Comparison of ENCODE assay signal across 8 cellular contexts in genomic region chr5:160312139-160312959, GRCh38. TPM values are rescaled to one million over a fixed set of nuclear protein-coding genes. Genes with fewer than 3 reads are reported as not detected.
DNase-seq lines count a peak whose midpoint lies in the region; ATAC-seq, FAIRE-seq and TF ChIP-seq lines count a peak whose summit lies in the region.

CCNJL (minus strand) TSS chr5:160312564; CDS start chr5:160311923, 641 bp downstream.

- TF ChIP-seq CTCF in CD14-positive monocyte (IDR thresholded peaks at IDR 0.05): no peak
- TF ChIP-seq CTCF in KMS-11 (conservative IDR thresholded peaks at IDR 0.05; ENCODE audit: low read depth, low read length): no peak
- TF ChIP-seq CTCF in SK-N-SH (IDR thresholded peaks at IDR 0.05): no peak
- no peak for TF ChIP-seq CTCF in tibial nerve (IDR thresholded peaks at IDR 0.05)

- H3K14ac ChIP-seq in mesenchymal stem cell (ENCODE audit: low read length in 2 of 2): peak within 1 kb of the TSS in 1 of 2 experiments; percentile 90

- peaks cover 0 to 11% (median 5%) of the 10 kb centered on the region in 7 donors for H3K9me3 Mint-ChIP-seq in CD14-positive monocyte

- FAIRE-seq in GM19239 (lab: Jason Lieb, UNC): no peak

- no peaks in the 10 kb centered on the region for H3K9me2 ChIP-seq in SK-N-SH

- ATAC-seq in GM21576 (IDR thresholded peaks at IDR 0.05; ENCODE audit: unreplicated experiment): no peak

- H3K9me3 ChIP-seq in SK-N-SH (no peaks in the 10 kb centered on the region), mesenchymal stem cell (ENCODE audit: control insufficient read depth, low read length) (no peaks in the 10 kb centered on the region), tibial nerve (no peaks in the 10 kb centered on the region)

- no peaks in the 10 kb centered on the region for H3K36me3 ChIP-seq in KMS-11 (ENCODE audit: insufficient read depth)
- peaks cover 0 to 17% of the 10 kb centered on the region in 2 experiments for H3K36me3 ChIP-seq in SK-N-SH (replicated peaks in 1 of 2; ENCODE audit: control insufficient read depth in 1 of 2, insufficient read depth in 2 of 2, low read length in 1 of 2)
- H3K36me3 ChIP-seq in mesenchymal stem cell (ENCODE audit: control insufficient read depth in 1 of 2, insufficient read depth in 2 of 2, low read depth in 1 of 2, low read length in 2 of 2): peaks cover 0 to 8% of the 10 kb centered on the region in 2 experiments
- no peaks in the 10 kb centered on the region for H3K36me3 ChIP-seq in tibial nerve

- peaks cover 26% of the 10 kb centered on the region for H3K4me1 Mint-ChIP-seq in CD14-positive monocyte

- peaks cover 4 to 13% of the 10 kb centered on the region in 2 donors for H3K36me3 Mint-ChIP-seq in CD14-positive monocyte

- H4K8ac ChIP-seq in mesenchymal stem cell (ENCODE audit: low read length): peak within 1 kb of the TSS; percentile 87

- no peak within 1 kb of the TSS for H2AK5ac ChIP-seq in mesenchymal stem cell (ENCODE audit: low read length, severe bottlenecking)

- POLR2A ChIA-PET in SK-N-SH (lab: Yijun Ruan, JAX): interaction anchor here (1.0 to 2.1 kb wide), 3 partner anchors 23 to 147 kb away, joined by 3 to 7 read pairs (median 4); no protein-coding TSS in a partner anchor

- intact Hi-C loops in CD14-positive monocyte (cut with micrococcal nuclease): no loop called here

- H2BK5ac ChIP-seq in mesenchymal stem cell (ENCODE audit: low read depth, low read length, poor library complexity, severe bottlenecking): no peak within 1 kb of the TSS

- WGBS in SK-N-SH (ENCODE audit: low lambda C conversion rate): under 1% methylated on average over 38 of the region's 84 CpGs
- WGBS in mesenchymal stem cell: under 1% methylated on average over 84 of the region's 84 CpGs
- 1% methylated on average over 44 to 69 of the region's 84 CpGs for WGBS in tibial nerve, 2 donors

- no peak within 1 kb of the TSS for H3K4me3 ChIP-seq in KMS-11 (IDR thresholded peaks at IDR 0.05; ENCODE audit: insufficient read depth, low read depth, low read length)
- H3K4me3 ChIP-seq in SK-N-SH (ENCODE audit: low read depth in 2 of 2, low read length in 1 of 2): peak within 1 kb of the TSS; percentile 91
- peak within 1 kb of the TSS; percentile 62 to 78 for H3K4me3 ChIP-seq in mesenchymal stem cell (ENCODE audit: insufficient read depth in 1 of 2, low read depth in 1 of 2, low read length in 2 of 2)
- peak within 1 kb of the TSS; percentile 49 to 71 (median 60) for H3K4me3 ChIP-seq in tibial nerve

- H3K79me2 ChIP-seq in KMS-11 (ENCODE audit: insufficient read depth, low read depth): no peaks in the 10 kb centered on the region
- peaks cover 43% of the 10 kb centered on the region; the same call in 1 of the 2 replicates for H3K79me2 ChIP-seq in SK-N-SH (ENCODE audit: insufficient read depth)

- CTCF ChIA-PET in SK-N-SH (lab: Yijun Ruan, JAX): interaction anchor here (0.6 to 1.6 kb wide), 9 partner anchors 25 to 231 kb away, joined by 3 to 8 read pairs (median 3); no protein-coding TSS in a partner anchor

- peaks cover 9% of the 10 kb centered on the region for H3K4me1 ChIP-seq in KMS-11 (ENCODE audit: low read depth, poor library complexity, severe bottlenecking)
- H3K4me1 ChIP-seq in SK-N-SH (ENCODE audit: control insufficient read depth in 1 of 2, insufficient read depth in 2 of 2, low read depth in 1 of 2, low read length in 1 of 2): peaks cover 6 to 15% of the 10 kb centered on the region in 2 experiments; a peak in 2 of 4 replicates
- H3K4me1 ChIP-seq in mesenchymal stem cell (ENCODE audit: control insufficient read depth, insufficient read depth, low read depth, low read length): peaks cover 7% of the 10 kb centered on the region
- peaks cover 0 to 18% (median 1%) of the 10 kb centered on the region in 4 donors for H3K4me1 ChIP-seq in tibial nerve

- H3K27ac ChIP-seq in KMS-11 (no peak within 1 kb of the TSS), SK-N-SH (ENCODE audit: low read depth in 2 of 2, low read length in 1 of 2) (peak within 1 kb of the TSS; percentile 37 to 95; a peak in 3 of 4 replicates), mesenchymal stem cell (ENCODE audit: low read length, poor library complexity, severe bottlenecking) (no peak within 1 kb of the TSS), tibial nerve (peak within 1 kb of the TSS in 2 of 4 donors; percentile 47 to 65)

- H3K4me3 Mint-ChIP-seq in CD14-positive monocyte: peak within 1 kb of the TSS; percentile 71 to 93

- no peak within 1 kb of the TSS; the same call in 1 of the 2 replicates for H3K4me2 ChIP-seq in KMS-11
- H3K4me2 ChIP-seq in SK-N-SH: peak within 1 kb of the TSS; percentile 85
- peak within 1 kb of the TSS; percentile 90 for H3K4me2 ChIP-seq in mesenchymal stem cell (ENCODE audit: low read length, poor library complexity, severe bottlenecking)

- H3K9ac ChIP-seq in KMS-11 (no peak within 1 kb of the TSS), SK-N-SH (peak within 1 kb of the TSS; percentile 75), mesenchymal stem cell (ENCODE audit: low read length) (no peak within 1 kb of the TSS)

- DNase-seq in CD14-positive monocyte (ENCODE audit: low spot score): no peak
- peak; percentile 41 for DNase-seq in GM19239 (ENCODE audit: insufficient read length, low spot score)
- peak; percentile 100 for DNase-seq in SK-N-SH
- peak; percentile 81 for DNase-seq in epidermal melanocyte (ENCODE audit: insufficient read length, low spot score)
- DNase-seq in mesenchymal stem cell: peak; percentile 61
- no peak for DNase-seq in tibial nerve (ENCODE audit: low spot score in 2 of 2)

- peak within 1 kb of the TSS in 1 of 2 experiments; percentile 83 for H2BK12ac ChIP-seq in mesenchymal stem cell (ENCODE audit: low read length in 2 of 2)

- no peak; a peak in 1 of 4 replicates for TF ChIP-seq EP300 in SK-N-SH (IDR thresholded peaks at IDR 0.05; ENCODE audit: borderline replicate concordance in 1 of 2, low read depth in 1 of 2, low read length in 1 of 2)
- no peak for TF ChIP-seq EP300 in tibial nerve (IDR thresholded peaks at IDR 0.05)

- peak within 1 kb of the TSS; percentile 69 for H2AFZ ChIP-seq in KMS-11 (ENCODE audit: low read depth)
- peak within 1 kb of the TSS; percentile 98 for H2AFZ ChIP-seq in SK-N-SH (ENCODE audit: low read depth)
- H2AFZ ChIP-seq in mesenchymal stem cell (ENCODE audit: low read depth, low read length): peak within 1 kb of the TSS; percentile 98

- no peak for TF ChIP-seq RAD21 in SK-N-SH (IDR thresholded peaks at IDR 0.05; ENCODE audit: low read length)

- peak within 1 kb of the TSS in 3 of 7 donors; percentile 19 to 88 (median 68) for H3K27ac Mint-ChIP-seq in CD14-positive monocyte

- H3K27me3 ChIP-seq in KMS-11 (ENCODE audit: insufficient read depth, low read depth): 0 out of 2 replicates have a peak, but pooled peaks cover 2% of the 10 kb centered on the region
- no peaks in the 10 kb centered on the region for H3K27me3 ChIP-seq in SK-N-SH (ENCODE audit: insufficient read depth)
- H3K27me3 ChIP-seq in mesenchymal stem cell (ENCODE audit: control insufficient read depth in 1 of 2, insufficient read depth in 1 of 2, low read length in 2 of 2): peaks cover 0 to 73% of the 10 kb centered on the region in 2 experiments
- H3K27me3 ChIP-seq in tibial nerve: peaks cover 0 to 15% of the 10 kb centered on the region in 2 donors

- peak within 1 kb of the TSS in 1 of 2 experiments; percentile 46 for H3K23ac ChIP-seq in mesenchymal stem cell (ENCODE audit: low read length in 2 of 2)

- peaks cover 20% of the 10 kb centered on the region for H3K79me1 ChIP-seq in mesenchymal stem cell (replicated peaks; ENCODE audit: low read length, poor library complexity, severe bottlenecking)

- H3F3A ChIP-seq in SK-N-SH (replicated peaks; ENCODE audit: insufficient read depth): no peaks in the 10 kb centered on the region

- H3K18ac ChIP-seq in mesenchymal stem cell (ENCODE audit: low read depth in 1 of 2, low read length in 2 of 2): peak within 1 kb of the TSS; percentile 89 to 97

- H4K20me1 ChIP-seq in KMS-11 (ENCODE audit: insufficient read depth) (no peaks in the 10 kb centered on the region), SK-N-SH (ENCODE audit: insufficient read depth) (no peaks in the 10 kb centered on the region)

- peak within 1 kb of the TSS; percentile 99 for H4K91ac ChIP-seq in mesenchymal stem cell (ENCODE audit: low read length)

- H2BK120ac ChIP-seq in mesenchymal stem cell (ENCODE audit: low read depth, low read length): peak within 1 kb of the TSS; percentile 77

- TF ChIP-seq POLR2A in tibial nerve (IDR thresholded peaks at IDR 0.05): peak in 1 of 2 donors; percentile 8

- H2BK15ac ChIP-seq in mesenchymal stem cell (ENCODE audit: low read depth, poor library complexity, severe bottlenecking): peak within 1 kb of the TSS; percentile 68

- peak within 1 kb of the TSS; percentile 96 to 99 for H3K4ac ChIP-seq in mesenchymal stem cell (ENCODE audit: low read depth in 1 of 2, low read length in 2 of 2)

- H3K27me3 Mint-ChIP-seq in CD14-positive monocyte (ENCODE audit: low read depth in 3 of 3): peaks cover 62 to 71% (median 69%) of the 10 kb centered on the region in 3 donors

TF ChIP-seq in SK-N-SH, 30 proteins besides CTCF, POLR2A, EP300 and RAD21 (continues in another document):
- TF ChIP-seq NRF1 (IDR thresholded peaks at IDR 0.05; ENCODE audit: low read depth, low read length) (peak; percentile 91), NFIC (IDR thresholded peaks at IDR 0.05; ENCODE audit: borderline replicate concordance) (0 out of 2 replicates have a peak, but pooled peaks have one; percentile 7), FOXM1 (IDR thresholded peaks at IDR 0.05; ENCODE audit: low read depth) (no peak), MAX (IDR thresholded peaks at IDR 0.05; ENCODE audit: low read depth) (peak; percentile 63; the same call in 1 of the 2 replicates), MXI1 (IDR thresholded peaks at IDR 0.05; ENCODE audit: low read depth, low read length) (peak; percentile 41; the same call in 1 of the 2 replicates)

RNA-seq across cellular contexts. Expression of gene CCNJL, which starts in this region (rescaled TPM):
- polyA plus RNA-seq in CD14-positive monocyte (not detected), SK-N-SH (2012; rRNA removed) (6.6 and 7.1 TPM in 2 replicates)
- 4.7 and 5.3 TPM in 2 replicates for polyA plus RNA-seq in SK-N-SH (2012; cell fraction: cytosol; rRNA removed)
- polyA plus RNA-seq in SK-N-SH (2012; cell fraction: nucleus; rRNA removed): 5.2 and 5.7 TPM in 2 replicates
- polyA plus RNA-seq in mesenchymal stem cell (2013, experiment 1 of 2): 10.2 TPM
- 9.4 TPM for polyA plus RNA-seq in mesenchymal stem cell (2013, experiment 2 of 2)
- total RNA-seq in tibial nerve: 1 to 10 TPM in 1 of 4 donors, under 1 TPM in 2, not detected in 1; 0.44 to 1.5 (median 0.63) TPM

Comparison
In these comparisons a context has a peak if more than half of its experiments do, and no peak if none do; other contexts are left out.
1. DNase-seq: peak in GM19239 (single experiment), SK-N-SH (single experiment), epidermal melanocyte (single experiment) and mesenchymal stem cell (single experiment); none in CD14-positive monocyte (single experiment) and tibial nerve (0 of 2).
2. H3K27ac ChIP-seq: peak in SK-N-SH (2 of 2); none in KMS-11 (single experiment) and mesenchymal stem cell (single experiment).
3. Peak in every context shown above with its lines, with median percentiles within 50 percentile points of each other: H2AFZ ChIP-seq.